Comparison of ENCODE assay signal across 8 cellular contexts in genomic region chr6:43013843-43014433, GRCh38. TPM values are rescaled to one million over a fixed set of nuclear protein-coding genes. Genes with fewer than 3 reads are reported as not detected.
DNase-seq lines count a peak whose midpoint lies in the region; ATAC-seq and FAIRE-seq lines count a peak whose summit lies in the region.

Gene KLHDC3 (plus strand): TSS chr6:43014249. CDS start chr6:43017193, 2,944 bp downstream.
Gene MEA1 (minus strand): TSS chr6:43013946. CDS start chr6:43013813, 133 bp downstream.

- H3K36me3 ChIP-seq in KOPT-K1 (ENCODE audit: insufficient read depth, low read length) (peaks cover 66% of the 10 kb centered on the region), muscle layer of colon (ENCODE audit: insufficient read depth, low read length) (peaks cover 46% of the 10 kb centered on the region)

- H3K27ac ChIP-seq in KOPT-K1 (ENCODE audit: low read depth, low read length, poor library complexity, severe bottlenecking) (peak within 1 kb of the TSS; percentile 76), muscle layer of colon (ENCODE audit: low read depth, low read length) (peak within 1 kb of the TSS; percentile 78)

- H3K4me1 ChIP-seq in muscle layer of colon (ENCODE audit: insufficient read depth, low read length) = peaks cover 39% of the 10 kb centered on the region

- DNase-seq in DMS79 (lab: John Stamatoyannopoulos, UW) = peak; percentile 100
- peak; percentile 99 for DNase-seq in RCC 7860 (ENCODE audit: low spot score)
- DNase-seq in activated T-cell treated with anti-CD3 and anti-CD28 coated beads, Interleukin-2, amount 50 U/mL, for 72 hours = peak; percentile 99
- peak; percentile 97 for DNase-seq in stimulated activated CD8-positive, alpha-beta memory T cell treated with anti-CD3 and anti-CD28 coated beads, Interleukin-7, amount 100 ng/mL, for 24 hours (ENCODE audit: low read depth)

- peak within 1 kb of the TSS; percentile 75 to 89 for H3K4me3 ChIP-seq in muscle layer of colon (ENCODE audit: low read depth in 1 of 2, low read length in 2 of 2)

- peak within 1 kb of the TSS; percentile 85 for H3K9ac ChIP-seq in muscle layer of colon (ENCODE audit: low read length)

- FAIRE-seq in RCC 7860 (lab: Jason Lieb, UNC) = peak; percentile 86

- H3K4me1 Mint-ChIP-seq in activated T-cell treated with anti-CD3 and anti-CD28 coated beads, Interleukin-2, amount 50 U/mL, for 72 hours (ENCODE audit: low read depth) = peaks cover 65% of the 10 kb centered on the region

- peak within 1 kb of the TSS; percentile 70 for H3K27ac Mint-ChIP-seq in activated T-cell treated with anti-CD3 and anti-CD28 coated beads, Interleukin-2, amount 50 U/mL, for 72 hours

- H3K27me3 Mint-ChIP-seq in activated T-cell treated with anti-CD3 and anti-CD28 coated beads, Interleukin-2, amount 50 U/mL, for 72 hours (ENCODE audit: low read depth) = no peaks in the 10 kb centered on the region

- H3K4me3 Mint-ChIP-seq in activated T-cell treated with anti-CD3 and anti-CD28 coated beads, Interleukin-2, amount 50 U/mL, for 72 hours = peak within 1 kb of the TSS; percentile 94 to 99

- H3K36me3 Mint-ChIP-seq in activated T-cell treated with anti-CD3 and anti-CD28 coated beads, Interleukin-2, amount 50 U/mL, for 72 hours (ENCODE audit: insufficient read depth in 2 of 2) = peaks cover 9 to 16% of the 10 kb centered on the region in 2 donors

- no peaks in the 10 kb centered on the region for H3K27me3 ChIP-seq in muscle layer of colon (ENCODE audit: control insufficient read depth in 1 of 2, insufficient read depth in 2 of 2, low read length in 2 of 2)

- ATAC-seq in GM21786 (IDR thresholded peaks at IDR 0.05; ENCODE audit: unreplicated experiment) (peak; percentile 95), esophagus mucosa (peak; percentile 98)
- peak; percentile 93 to 95 for ATAC-seq in activated T-cell treated with anti-CD3 and anti-CD28 coated beads, Interleukin-2, amount 50 U/mL, for 72 hours (replicated peaks in 1 of 2)

- H3K9me3 ChIP-seq in KOPT-K1 (ENCODE audit: insufficient read depth, low read length, poor library complexity, severe bottlenecking) (no peaks in the 10 kb centered on the region), muscle layer of colon (ENCODE audit: low read length) (no peaks in the 10 kb centered on the region)

- H3K9me3 Mint-ChIP-seq in activated T-cell treated with anti-CD3 and anti-CD28 coated beads, Interleukin-2, amount 50 U/mL, for 72 hours = no peaks in the 10 kb centered on the region

RNA-seq across cellular contexts. Expression of gene KLHDC3, which starts in this region (rescaled TPM):
- total RNA-seq in activated T-cell treated with anti-CD3 and anti-CD28 coated beads, Interleukin-2, amount 50 U/mL, for 72 hours = 10 to 100 TPM; 62.5 to 68.9 TPM
- 32.6 TPM for total RNA-seq in esophagus mucosa

RNA-seq across cellular contexts. Expression of gene MEA1, which starts in this region (rescaled TPM):
- total RNA-seq in activated T-cell treated with anti-CD3 and anti-CD28 coated beads, Interleukin-2, amount 50 U/mL, for 72 hours = 10 to 100 TPM; 42.1 to 53.7 TPM
- total RNA-seq in esophagus mucosa = 46.1 TPM

Comparison
In these comparisons a context has a peak if more than half of its experiments do, and no peak if none do; other contexts are left out.
1. Peak in every context shown above with its lines: DNase-seq, ATAC-seq, H3K4me3 ChIP-seq and H3K27ac ChIP-seq.